ENCODE assay signal across 1 cellular context in genomic region chr18:35484034-35484433, GRCh38.
TF ChIP-seq lines count a peak whose summit lies in the region.

No MANE protein-coding gene starts in this region.

TF ChIP-seq in GM12878, 131 proteins besides CTCF, POLR2A, EP300 and RAD21 (continued from another document):
- TF ChIP-seq CEBPB (IDR thresholded peaks at IDR 0.05; ENCODE audit: borderline replicate concordance in 1 of 2, low read depth in 2 of 2, low read length in 2 of 2), result 0 out of 4 replicates have a peak, but pooled peaks of 1 of the 2 experiments have one; percentile 39
- TF ChIP-seq ZSCAN29 (IDR thresholded peaks at IDR 0.05), result no peak
- peak in 1 of 2 experiments; percentile 15; a peak in 1 of 4 replicates for TF ChIP-seq IKZF2 (IDR thresholded peaks at IDR 0.05)
- peak; percentile 62; the same call in 1 of the 2 replicates for TF ChIP-seq FOXM1 (IDR thresholded peaks at IDR 0.05; ENCODE audit: low read depth, low read length)
- peak; percentile 93 for TF ChIP-seq NR2F1 (conservative IDR thresholded peaks at IDR 0.05)
- TF ChIP-seq MTA2 (IDR thresholded peaks at IDR 0.05; ENCODE audit: low read depth), result peak; percentile 37; the same call in 1 of the 2 replicates
- 0 out of 2 replicates have a peak, but pooled peaks have one; percentile 19 for TF ChIP-seq SMARCA5 (IDR thresholded peaks at IDR 0.05)
- TF ChIP-seq SREBF2 (IDR thresholded peaks at IDR 0.05; ENCODE audit: low read length), result no peak
- TF ChIP-seq ZBED1 (IDR thresholded peaks at IDR 0.05; ENCODE audit: borderline replicate concordance), result no peak
